In the genomic region with DNA sequence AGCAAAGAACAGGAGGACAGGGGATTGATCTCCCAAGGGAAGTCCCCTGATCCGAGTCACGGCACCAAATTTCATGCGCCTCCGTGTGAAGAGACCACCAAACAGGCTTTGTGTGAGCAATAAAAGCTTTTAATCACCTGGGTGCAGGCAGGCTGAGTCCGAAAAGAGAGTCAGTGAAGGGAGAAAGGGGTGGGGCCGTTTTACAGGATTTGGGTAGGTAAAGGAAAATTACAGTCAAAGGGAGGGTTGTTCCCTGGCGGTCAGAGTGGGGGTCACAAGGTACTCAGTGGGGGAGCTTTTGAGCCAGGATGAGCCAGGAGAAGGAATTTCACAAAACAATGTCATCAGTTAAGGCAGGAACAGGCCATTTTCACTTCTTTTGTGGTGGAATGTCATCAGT, we compare ENCODE assay signal across 7 cellular contexts.
DNase-seq lines count a peak whose midpoint lies in the region; FAIRE-seq and TF ChIP-seq lines count a peak whose summit lies in the region.
"Not testable (repeated sequence)": the region's sequence is repeated elsewhere in the genome, so short reads cannot be mapped to it uniquely, and the experiment has no call there.

No MANE protein-coding gene starts in this region.

- POLR2A ChIA-PET in H1 (lab: Charles Lee; ENCODE audit: partially characterized antibody), result interaction anchor here (0.8 to 1.5 kb wide), 4 partner anchors 11 to 17 kb away, joined by 3 to 5 read pairs (median 4); no protein-coding TSS in a partner anchor

- not testable (repeated sequence) for H2BK15ac ChIP-seq in H9 (ENCODE audit: low read depth, low read length); H1 (ENCODE audit: low read length)

- not testable (repeated sequence) for FAIRE-seq in H1 (lab: Jason Lieb, UNC)

- not testable (repeated sequence) for H3T11ph ChIP-seq in H9 (ENCODE audit: low read length)

- H3K18ac ChIP-seq in H9 (ENCODE audit: insufficient read length, low read depth, low read length); trophoblast cell (ENCODE audit: low read length): not testable (repeated sequence)
- H3K18ac ChIP-seq in H1 (ENCODE audit: extremely low read depth, low read length), result peak overlapping the region; percentile 71; the same call in 1 of the 2 replicates

- not testable (repeated sequence) for H4K5ac ChIP-seq in H9 (ENCODE audit: insufficient read length, low read depth, low read length)
- peak overlapping the region; percentile 2 for H4K5ac ChIP-seq in H1 (ENCODE audit: insufficient read length, low read depth, low read length)

- H2BK12ac ChIP-seq in H9 (ENCODE audit: insufficient read length, low read depth, low read length); trophoblast cell (ENCODE audit: low read length): not testable (repeated sequence)
- H2BK12ac ChIP-seq in H1 (ENCODE audit: low read depth, low read length), result 0 out of 2 replicates have a peak overlapping the region, but pooled peaks have one; percentile 27

- H3K27ac ChIP-seq in H9 (ENCODE audit: insufficient read length, low read depth, low read length); trophoblast cell (ENCODE audit: low read depth, low read length): not testable (repeated sequence)
- H3K27ac ChIP-seq in H1 (ENCODE audit: low read depth, low read length), result peak overlapping the region; percentile 11; the same call in 1 of the 2 replicates

- H3K14ac ChIP-seq in H9 (ENCODE audit: insufficient read depth, low read length); H1 (ENCODE audit: insufficient read length); trophoblast cell (ENCODE audit: low read length): not testable (repeated sequence)

- not testable (repeated sequence) for H3K27me3 Mint-ChIP-seq in H9 (ENCODE audit: low read depth)
- H3K27me3 Mint-ChIP-seq in mesothelial cell of epicardium (ENCODE audit: low read depth), result peaks cover 61% of the 10 kb centered on the region

- H2BK120ac ChIP-seq in H9 (ENCODE audit: low read depth, low read length, poor library complexity, severe bottlenecking); H1 (replicated peaks; ENCODE audit: low read depth, low read length); trophoblast cell (ENCODE audit: insufficient read depth, low read length, poor library complexity): not testable (repeated sequence)

- not testable (repeated sequence) for H4K20me1 ChIP-seq in H9 (ENCODE audit: control insufficient read depth, insufficient read depth, insufficient read length); H1 (replicated peaks in 1 of 2; ENCODE audit: control insufficient read depth in 1 of 2, insufficient read depth in 2 of 2, low read length in 2 of 2)

- TF ChIP-seq RAD21 in H1 (IDR thresholded peaks at IDR 0.05 in 1 of 2, conservative IDR thresholded peaks at IDR 0.05 in 1 of 2; ENCODE audit: low read depth in 2 of 2, low read length in 2 of 2), result not testable (repeated sequence)

- H2BK5ac ChIP-seq in H9 (ENCODE audit: insufficient read length, low read length); trophoblast cell (ENCODE audit: low read depth, low read length, poor library complexity): not testable (repeated sequence)
- peak overlapping the region; percentile 87; the same call in 1 of the 2 replicates for H2BK5ac ChIP-seq in H1 (ENCODE audit: low read depth, low read length)

- not testable (repeated sequence) for H2AK5ac ChIP-seq in H9 (ENCODE audit: insufficient read length, low read length); H1 (ENCODE audit: low read depth, low read length); trophoblast cell (ENCODE audit: low read length)

- peak in 1 of 2 experiments; percentile 35; a peak in 1 of 3 replicates for TF ChIP-seq POLR2A in H1 (IDR thresholded peaks at IDR 0.05; ENCODE audit: control extremely low read depth in 1 of 2, low read depth in 2 of 2, low read length in 2 of 2)

- H3K79me1 ChIP-seq in H9 (ENCODE audit: insufficient read depth, low read depth, low read length, poor library complexity, severe bottlenecking); H1 (ENCODE audit: low read depth, low read length); trophoblast cell (ENCODE audit: low read length): not testable (repeated sequence)

- H3K9me3 ChIP-seq in H9 (ENCODE audit: control insufficient read depth, low read depth, low read length); NT2/D1 (ENCODE audit: insufficient read depth, low read length); H1 (ENCODE audit: insufficient read depth in 2 of 2, low read depth in 1 of 2, low read length in 1 of 2); iPS-18c (ENCODE audit: control insufficient read depth, insufficient read depth, low read length); trophoblast cell (ENCODE audit: insufficient read depth, low read depth, low read length): not testable (repeated sequence)

- peaks cover 29% of the 10 kb centered on the region; the same call in 1 of the 2 replicates for H3K79me2 ChIP-seq in H9 (ENCODE audit: insufficient read depth, low read length)
- peaks cover 15 to 63% of the 10 kb centered on the region in 2 experiments for H3K79me2 ChIP-seq in H1 (ENCODE audit: control insufficient read depth in 1 of 2, insufficient read depth in 2 of 2, low read length in 2 of 2)
- H3K79me2 ChIP-seq in trophoblast cell (ENCODE audit: control insufficient read depth, insufficient read depth, low read length, poor library complexity), result not testable (repeated sequence)

- H3K36me3 ChIP-seq in NT2/D1 (ENCODE audit: insufficient read depth, insufficient read length, low read length); H1 (ENCODE audit: control insufficient read depth in 2 of 4, insufficient read depth in 4 of 4, low read length in 3 of 4); trophoblast cell (ENCODE audit: control insufficient read depth in 1 of 2, insufficient read depth in 2 of 2, low read length in 2 of 2): not testable (repeated sequence)

- H3K4me1 Mint-ChIP-seq in H9 (peaks cover 54 to 55% of the 10 kb centered on the region in 2 experiments), mesothelial cell of epicardium (peaks cover 11% of the 10 kb centered on the region)

- DNase-seq in H9 (peak; percentile 86), NT2/D1 (ENCODE audit: low read depth, low spot score) (peak; percentile 36), H1 (ENCODE audit: low read depth in 1 of 2, low spot score in 2 of 2) (peak; percentile 39 to 65), iPS DF 19.7 (ENCODE audit: low read depth, low spot score) (peak; percentile 54)
- not testable (repeated sequence) for DNase-seq in mesothelial cell of epicardium (ENCODE audit: low spot score in 2 of 2, unreplicated experiment in 2 of 2); trophoblast cell

- H3K36me3 Mint-ChIP-seq in H9 (ENCODE audit: insufficient read depth in 1 of 3, low read depth in 3 of 3), result peaks cover 22 to 44% (median 24%) of the 10 kb centered on the region in 3 experiments
- H3K36me3 Mint-ChIP-seq in mesothelial cell of epicardium, result not testable (repeated sequence)

- H4K12ac ChIP-seq in trophoblast cell (ENCODE audit: low read depth, low read length), result not testable (repeated sequence)

- not testable (repeated sequence) for H4K8ac ChIP-seq in H9 (replicated peaks; ENCODE audit: insufficient read length, low read depth, low read length); H1 (ENCODE audit: extremely low read depth, insufficient read depth, low read length); trophoblast cell (ENCODE audit: low read depth, low read length)

- H3K27me3 ChIP-seq in H9 (ENCODE audit: insufficient read depth, low read length); NT2/D1 (ENCODE audit: insufficient read depth, insufficient read length); H1 (replicated peaks in 1 of 4; ENCODE audit: control insufficient read depth in 3 of 4, extremely low read depth in 1 of 4, insufficient read depth in 3 of 4, low read length in 3 of 4); trophoblast cell (ENCODE audit: insufficient read depth, low read length): not testable (repeated sequence)

- H4K91ac ChIP-seq in H9 (ENCODE audit: insufficient read length, low read depth, low read length); H1 (replicated peaks; ENCODE audit: insufficient read length, low read length); trophoblast cell (ENCODE audit: low read depth, low read length): not testable (repeated sequence)

- peak overlapping the region; percentile 84 to 98 for H3K4me3 Mint-ChIP-seq in H9
- H3K4me3 Mint-ChIP-seq in mesothelial cell of epicardium, result peak overlapping the region; percentile 55

- WGBS in H9 (ENCODE audit: extremely low coverage, insufficient read length, low lambda C conversion rate), result no CpG with 5 or more reads among the region's 7 CpGs
- 1% methylated on average over 7 of the region's 7 CpGs; no CpG with 5 or more reads in 1 of the 2 experiments for WGBS in H1 (ENCODE audit: extremely low coverage in 1 of 2, insufficient coverage in 1 of 2, insufficient read length in 1 of 2, insufficient replicate concordance in 2 of 2, low coverage in 1 of 2, low lambda C conversion rate in 2 of 2, missing lambda C conversion rate in 1 of 2), 2 experiments
- WGBS in trophoblast cell (ENCODE audit: extremely low coverage, insufficient coverage, insufficient read length), result no CpG with 5 or more reads among the region's 7 CpGs

- not testable (repeated sequence) for H3K4ac ChIP-seq in H9 (ENCODE audit: low read depth, low read length); H1 (replicated peaks; ENCODE audit: insufficient read length, low read depth, low read length); trophoblast cell (ENCODE audit: low read depth, low read length)

- H2BK20ac ChIP-seq in H9 (ENCODE audit: low read depth, low read length, poor library complexity, severe bottlenecking); H1 (ENCODE audit: low read length): not testable (repeated sequence)

- not testable (repeated sequence) for H3K56ac ChIP-seq in H9 (ENCODE audit: insufficient read length, low read depth, low read length); H1 (replicated peaks; ENCODE audit: insufficient read length, low read depth, low read length)

- H2AFZ ChIP-seq in H9 (ENCODE audit: low read length); H1 (ENCODE audit: low read length); trophoblast cell (ENCODE audit: insufficient read depth, low read length, poor library complexity): not testable (repeated sequence)

- peak overlapping the region; percentile 49 to 99 (median 94) for H3K27ac Mint-ChIP-seq in H9
- not testable (repeated sequence) for H3K27ac Mint-ChIP-seq in mesothelial cell of epicardium

- H3K23ac ChIP-seq in H9 (ENCODE audit: insufficient read length, low read depth, low read length); H1 (ENCODE audit: insufficient read length); trophoblast cell (ENCODE audit: low read length): not testable (repeated sequence)

- H3K4me1 ChIP-seq in H9 (ENCODE audit: insufficient read depth, low read length) (peaks cover 11% of the 10 kb centered on the region; the same call in 1 of the 2 replicates), H1 (replicated peaks in 1 of 4; ENCODE audit: control insufficient read depth in 3 of 4, insufficient read depth in 4 of 4, low read length in 3 of 4) (peaks cover 0 to 11% (median 7%) of the 10 kb centered on the region in 4 experiments; a peak in 4 of 7 replicates)
- H3K4me1 ChIP-seq in NT2/D1 (ENCODE audit: insufficient read depth, insufficient read length); trophoblast cell (ENCODE audit: control insufficient read depth in 1 of 2, insufficient read depth in 2 of 2, low read length in 2 of 2): not testable (repeated sequence)

- H3K9me3 Mint-ChIP-seq in H9, mesothelial cell of epicardium: not testable (repeated sequence)

- H3K4me2 ChIP-seq in H9 (ENCODE audit: insufficient read depth, insufficient read length, low read length) (peak overlapping the region; percentile 66), H1 (ENCODE audit: insufficient read depth in 1 of 2, low read depth in 2 of 2, low read length in 2 of 2) (peak overlapping the region; percentile 65 to 82), trophoblast cell (ENCODE audit: low read length) (peak overlapping the region; percentile 54)

- TF ChIP-seq EP300 in H1 (IDR thresholded peaks at IDR 0.05; ENCODE audit: borderline replicate concordance in 1 of 2, low read depth in 2 of 2, low read length in 2 of 2), result 0 out of 3 replicates have a peak, but pooled peaks of 1 of the 2 experiments have one; percentile 28

- not testable (repeated sequence) for TF ChIP-seq CTCF in H9 (conservative IDR thresholded peaks at IDR 0.05); H1 (IDR thresholded peaks at IDR 0.05; ENCODE audit: control extremely low read depth in 1 of 3, insufficient read depth in 1 of 3, low read depth in 1 of 3, low read length in 3 of 3); mesothelial cell of epicardium (IDR thresholded peaks at IDR 0.05; ENCODE audit: unreplicated experiment)

- H3K9ac ChIP-seq in H9 (ENCODE audit: extremely low read depth, insufficient read length, low read length) (peak overlapping the region; percentile 81), NT2/D1 (ENCODE audit: insufficient read length, low read depth) (peak overlapping the region; percentile 50), H1 (replicated peaks in 1 of 4; ENCODE audit: extremely low read depth in 1 of 4, low read depth in 3 of 4, low read length in 3 of 4) (peak overlapping the region; percentile 35 to 87 (median 58))
- not testable (repeated sequence) for H3K9ac ChIP-seq in trophoblast cell (ENCODE audit: low read length)

- CTCF ChIA-PET in H1 (lab: Charles Lee; ENCODE audit: partially characterized antibody), result not testable (repeated sequence)

- peak overlapping the region; percentile 40 for H3K4me3 ChIP-seq in NT2/D1 (ENCODE audit: insufficient read length, low read depth)
- peak overlapping the region; percentile 74 to 96 (median 81) for H3K4me3 ChIP-seq in H1 (ENCODE audit: extremely low read depth in 1 of 4, insufficient read depth in 2 of 4, low read depth in 3 of 4, low read length in 4 of 4)
- H3K4me3 ChIP-seq in iPS-18c (ENCODE audit: insufficient read depth, low read depth, low read length), result peak overlapping the region; percentile 66
- H3K4me3 ChIP-seq in trophoblast cell (ENCODE audit: low read depth, low read length), result not testable (repeated sequence)

- not testable (repeated sequence) for H3K23me2 ChIP-seq in H9 (ENCODE audit: insufficient read length, low read depth, low read length, poor library complexity, severe bottlenecking); H1 (ENCODE audit: low read depth, low read length)
